22 cellular contexts compared by ENCODE assay signal in the genomic region with DNA sequence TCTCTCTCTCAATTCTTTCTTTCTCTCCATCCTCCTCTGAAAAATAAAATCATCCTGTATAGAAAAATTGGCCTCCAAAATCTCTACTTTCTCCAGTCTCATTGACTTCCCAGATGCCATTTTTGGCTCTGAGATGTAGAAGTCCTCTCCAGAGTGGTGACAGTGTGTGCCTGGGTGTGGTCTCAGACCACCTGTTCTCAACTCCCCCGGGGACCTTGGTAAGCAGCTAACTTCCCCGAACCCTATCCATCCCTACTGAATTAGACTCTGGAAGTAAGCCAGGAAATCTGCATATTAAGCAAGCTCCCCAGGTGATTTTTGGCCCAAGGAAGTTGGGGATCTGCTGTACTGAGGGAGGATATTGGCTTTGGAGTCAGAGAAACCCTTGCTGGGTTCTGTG.
"Had no signal": no experiment of that assay in that cellular context is flagged by ENCODE, and none has a peak within 500 bp of the region (broad histone marks: within the 10 kb centered on the region; RNA-seq: fewer than 3 reads in every experiment).

No MANE protein-coding gene starts in this region.

- H3K4me3 ChIP-seq: colonic mucosa, lung had no signal

- H3K36me3 Mint-ChIP-seq: activated naive CD4-positive, alpha-beta T cell treated with anti-CD3 and anti-CD28 coated beads, Interleukin-2, amount 10 ng/mL, durations not matched to agents 7 days and 5 days had no signal

- H3K4me1 Mint-ChIP-seq: activated naive CD8-positive, alpha-beta T cell treated with anti-CD3 and anti-CD28 coated beads, Interleukin-2, amount 50 U/mL, for 24 hours; central memory CD8-positive, alpha-beta T cell had no signal

- H3K27me3 ChIP-seq: brain microvascular endothelial cell, colonic mucosa had no signal

- H3K9me3 ChIP-seq: colonic mucosa had no signal

- H3K27ac Mint-ChIP-seq: activated CD8-positive, alpha-beta T cell treated with anti-CD3 and anti-CD28 coated beads, Interleukin-2, amount 10 ng/mL, durations not matched to agents 7 days and 5 days; activated naive CD4-positive, alpha-beta T cell treated with anti-CD3 and anti-CD28 coated beads, Interleukin-2, amount 10 ng/mL, durations not matched to agents 7 days and 5 days; activated naive CD8-positive, alpha-beta T cell treated with anti-CD3 and anti-CD28 coated beads, Interleukin-2, amount 50 U/mL, for 24 hours had no signal

- ATAC-seq: activated CD8-positive, alpha-beta T cell treated with anti-CD3 and anti-CD28 coated beads, Interleukin-2, amount 10 ng/mL, durations not matched to agents 7 days and 5 days; activated naive CD8-positive, alpha-beta T cell treated with anti-CD3 and anti-CD28 coated beads, Interleukin-2, amount 50 U/mL, for 24 hours; activated T-cell treated with anti-CD3 and anti-CD28 coated beads, Interleukin-2, amount 50 U/mL, for 4 hours; foreskin keratinocyte; left colon had no signal

- H3K9me3 Mint-ChIP-seq: activated T-cell treated with anti-CD3 and anti-CD28 coated beads, Interleukin-2, amount 50 U/mL, for 4 hours had no signal

- H3K4me1 ChIP-seq: colonic mucosa, foreskin keratinocyte had no signal

- H3K36me3 ChIP-seq: brain microvascular endothelial cell, colonic mucosa had no signal

- DNase-seq: activated CD4-positive, alpha-beta T cell treated with anti-CD3 and anti-CD28 coated beads for 48 hours; activated CD4-positive, CD25-positive, alpha-beta regulatory T cell; activated CD8-positive, alpha-beta memory T cell treated with anti-CD3 and anti-CD28 coated beads, Interleukin-2, amount 50 U/mL, for 4 hours; activated CD8-positive, alpha-beta T cell treated with anti-CD3 and anti-CD28 coated beads, Interleukin-2, amount 10 ng/mL, durations not matched to agents 7 days and 5 days; activated naive CD4-positive, alpha-beta T cell treated with anti-CD3 and anti-CD28 coated beads, Interleukin-2, amount 10 ng/mL, durations not matched to agents 7 days and 5 days; activated naive CD8-positive, alpha-beta T cell treated with anti-CD3 and anti-CD28 coated beads, Interleukin-2, amount 50 U/mL, for 24 hours; activated T-cell treated with anti-CD3 and anti-CD28 coated beads, Interleukin-2, amount 50 U/mL, for 4 hours; aorta; brain microvascular endothelial cell; colonic mucosa; foreskin keratinocyte; hippocampal formation; islet precursor cell; left colon; midbrain; occipital lobe; stimulated activated CD4-positive, alpha-beta T cell treated with anti-CD3 and anti-CD28 coated beads, Interleukin-12 subunit alpha, Interleukin-12 subunit beta, amount 100 ng/mL, for 4 hours; stimulated activated CD4-positive, alpha-beta T cell treated with anti-CD3 and anti-CD28 coated beads, Interleukin-1b, Interleukin-23, amount 100 ng/mL, for 48 hours; stimulated activated CD8-positive, alpha-beta memory T cell treated with anti-CD3 and anti-CD28 coated beads, Interleukin-4, amount 100 ng/mL, for 48 hours; stimulated activated naive CD4-positive, alpha-beta T cell had no signal

- H3K4me3 Mint-ChIP-seq: activated CD8-positive, alpha-beta T cell treated with anti-CD3 and anti-CD28 coated beads, Interleukin-2, amount 10 ng/mL, durations not matched to agents 7 days and 5 days; activated naive CD4-positive, alpha-beta T cell treated with anti-CD3 and anti-CD28 coated beads, Interleukin-2, amount 10 ng/mL, durations not matched to agents 7 days and 5 days; activated naive CD8-positive, alpha-beta T cell treated with anti-CD3 and anti-CD28 coated beads, Interleukin-2, amount 50 U/mL, for 24 hours; activated T-cell treated with anti-CD3 and anti-CD28 coated beads, Interleukin-2, amount 50 U/mL, for 4 hours; central memory CD8-positive, alpha-beta T cell had no signal
